In genomic region chr2:74307720-74308119, GRCh38 we compare ENCODE assay signal across 11 cellular contexts.
"Had no signal": no experiment of that assay in that cellular context is flagged by ENCODE, and none has a peak within 500 bp of the region (broad histone marks: within the 10 kb centered on the region; RNA-seq: fewer than 3 reads in every experiment).

No MANE protein-coding gene starts in this region.

- H3K9me3 Mint-ChIP-seq: HFFc6 had no signal

- H3K4me3 Mint-ChIP-seq: GM23338, H9, HFFc6 had no signal

- H3K4me1 ChIP-seq: HAP-1 had no signal

- ATAC-seq: GM23338, HCT116 had no signal

- H3K27ac Mint-ChIP-seq: GM23338, H9, HFFc6 had no signal

- H3K27ac ChIP-seq: GM23248 had no signal

- H3K4me3 ChIP-seq: GM23248, GM23338, HAP-1 had no signal

- H3K9ac ChIP-seq: GM23248 had no signal

- FAIRE-seq: H1, H54 had no signal

- H3K9me3 ChIP-seq: HAP-1 had no signal

- H3K4me1 Mint-ChIP-seq: GM23338, H9 had no signal

- DNase-seq: GM23248, GOT3, H7, H9, HCEC 1CT, HFFc6 had no signal

- H3K36me3 ChIP-seq: HAP-1 had no signal

- H2AFZ ChIP-seq: GM23248, GM23338 had no signal

- H3K4me2 ChIP-seq: GM23338 had no signal
